8 cellular contexts compared by ENCODE assay signal in genomic region chr10:101292194-101293006, GRCh38.
DNase-seq lines count a peak whose midpoint lies in the region; ATAC-seq lines count a peak whose summit lies in the region.

No MANE protein-coding gene starts in this region.

- DNase-seq in NCI-H2081 (lab: John Stamatoyannopoulos, UW) (peak; percentile 52 to 67), NCI-H2081 treated with DMSO at 0.1 percent for 48 hours (lab: John Stamatoyannopoulos, UW) (no peak), SHP77 treated with DMSO at 0.1 percent for 48 hours (lab: John Stamatoyannopoulos, UW) (peak; percentile 51), mucosa of gallbladder (ENCODE audit: low spot score) (no peak)
- DNase-seq in natural killer cell treated with Interleukin-12 subunit alpha and Interleukin-12 subunit beta and Interleukin-15 and Interleukin-18, amount 100 ng/mL, for 72 hours (ENCODE audit: low spot score): no peak

- H3K36me3 ChIP-seq in esophagus (ENCODE audit: control insufficient read depth in 2 of 2, insufficient read depth in 2 of 2, low read length in 1 of 2): no peaks in the 10 kb centered on the region

- peak overlapping the region; percentile 1 to 47 for H3K4me3 ChIP-seq in esophagus (ENCODE audit: low read depth in 1 of 2, low read length in 2 of 2)

- H3K36me3 Mint-ChIP-seq in natural killer cell treated with Interleukin-12 subunit alpha and Interleukin-12 subunit beta and Interleukin-15 and Interleukin-18, amount 100 ng/mL, for 72 hours: no peaks in the 10 kb centered on the region

- 0 to 1% methylated on average over 61 to 65 of the region's 65 CpGs for whole genome bisulfite sequencing in esophagus, 2 donors

- H3K4me3 Mint-ChIP-seq in natural killer cell treated with Interleukin-12 subunit alpha and Interleukin-12 subunit beta and Interleukin-15 and Interleukin-18, amount 100 ng/mL, for 72 hours: peak overlapping the region; percentile 47

- H3K4me1 ChIP-seq in esophagus (ENCODE audit: control insufficient read depth in 2 of 2, insufficient read depth in 2 of 2, low read length in 1 of 2): peaks cover 0 to 2% of the 10 kb centered on the region in 2 donors

- no peak overlapping the region for H3K27ac ChIP-seq in esophagus (ENCODE audit: low read depth in 2 of 2, low read length in 1 of 2)

- peaks cover 54 to 73% of the 10 kb centered on the region in 2 donors for H3K27me3 Mint-ChIP-seq in natural killer cell treated with Interleukin-12 subunit alpha and Interleukin-12 subunit beta and Interleukin-15 and Interleukin-18, amount 100 ng/mL, for 72 hours

- H3K27me3 ChIP-seq in esophagus (ENCODE audit: control insufficient read depth in 1 of 2, insufficient read depth in 2 of 2, low read length in 2 of 2): peaks cover 4 to 8% of the 10 kb centered on the region in 2 donors

- ATAC-seq in natural killer cell treated with Interleukin-12 subunit alpha and Interleukin-12 subunit beta and Interleukin-15 and Interleukin-18, amount 100 ng/mL, for 72 hours: no peak
- ATAC-seq in HG02678 (IDR thresholded peaks at IDR 0.05; ENCODE audit: unreplicated experiment): no peak
- ATAC-seq in GM19455 (IDR thresholded peaks at IDR 0.05; ENCODE audit: unreplicated experiment): no peak

- H3K4me1 Mint-ChIP-seq in natural killer cell treated with Interleukin-12 subunit alpha and Interleukin-12 subunit beta and Interleukin-15 and Interleukin-18, amount 100 ng/mL, for 72 hours (ENCODE audit: low read depth in 2 of 2): no peaks in the 10 kb centered on the region

- no peak overlapping the region for H3K27ac Mint-ChIP-seq in natural killer cell treated with Interleukin-12 subunit alpha and Interleukin-12 subunit beta and Interleukin-15 and Interleukin-18, amount 100 ng/mL, for 72 hours

- H3K9me3 ChIP-seq in esophagus (ENCODE audit: control insufficient read depth in 2 of 2, insufficient read depth in 1 of 2, low read depth in 1 of 2, low read length in 1 of 2): no peaks in the 10 kb centered on the region

- no peaks in the 10 kb centered on the region for H3K9me3 Mint-ChIP-seq in natural killer cell treated with Interleukin-12 subunit alpha and Interleukin-12 subunit beta and Interleukin-15 and Interleukin-18, amount 100 ng/mL, for 72 hours

Comparison
In these comparisons a context has a peak if more than half of its experiments do, and no peak if none do; other contexts are left out.
1. DNase-seq: peak in NCI-H2081 (2 of 2) and SHP77 treated with DMSO at 0.1 percent for 48 hours (single experiment); none in NCI-H2081 treated with DMSO at 0.1 percent for 48 hours (single experiment), natural killer cell treated with Interleukin-12 subunit alpha and Interleukin-12 subunit beta and Interleukin-15 and Interleukin-18, amount 100 ng/mL, for 72 hours (single experiment) and mucosa of gallbladder (single experiment).